In the genomic region with DNA sequence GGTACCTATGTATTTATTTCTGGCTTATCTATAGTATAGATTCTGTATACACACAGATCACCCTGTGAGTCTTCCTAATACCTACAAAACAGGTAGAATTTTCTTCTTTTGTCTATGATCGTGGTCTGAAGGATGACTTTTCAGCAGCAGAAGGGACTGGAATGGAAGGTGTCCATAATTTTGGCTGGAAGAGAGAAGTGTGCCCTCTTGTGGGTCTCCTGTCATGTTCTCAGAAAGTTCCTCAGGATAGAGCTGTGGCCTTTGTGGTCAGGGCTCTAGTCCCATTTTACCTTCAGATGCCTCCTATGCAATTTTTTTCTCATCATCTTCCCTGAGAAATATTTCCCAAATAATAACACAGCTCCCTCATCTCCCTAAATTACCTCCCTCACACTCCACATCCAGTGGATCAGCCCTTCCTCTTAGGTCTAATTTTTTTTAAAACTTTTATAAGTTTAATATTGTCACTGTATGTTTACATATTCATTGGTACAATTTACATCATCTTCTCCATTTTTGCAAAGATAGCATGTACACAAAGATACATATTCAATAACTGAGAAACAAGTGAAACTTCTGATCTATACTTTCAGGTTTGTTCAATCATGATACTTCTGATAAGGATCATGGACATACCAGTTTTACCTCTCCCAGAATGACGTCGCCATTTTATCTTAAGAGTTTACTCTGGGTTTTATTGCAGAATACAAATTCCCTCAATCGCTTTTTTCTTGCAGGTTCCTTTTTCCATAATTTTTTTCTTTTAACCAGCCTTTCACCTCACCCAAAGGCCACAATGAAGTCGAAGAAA, we compare ENCODE assay signal across 8 cellular contexts.
DNase-seq lines count a peak whose midpoint lies in the region; ATAC-seq, FAIRE-seq and TF ChIP-seq lines count a peak whose summit lies in the region.

No MANE protein-coding gene starts in this region.

- no peak for FAIRE-seq in GM12891 (lab: Jason Lieb, UNC)

- no TSS peak for BruUV-seq in PC-3 (replicated peaks; lab: Mats Ljungman, UMichigan)

- H3K27me3 ChIP-seq in PC-3 (ENCODE audit: low read length) (no peaks in the 10 kb centered on the region), spleen (replicated peaks in 1 of 7) (no peaks in the 10 kb centered on the region)

- DNase-seq in AG04449 (ENCODE audit: low read depth, low spot score) (no peak), GM12865 (ENCODE audit: low read depth) (no peak), PC-3 (peak; percentile 85), fibroblast of the aortic adventitia (ENCODE audit: low read depth) (peak; percentile 54), type B pancreatic cell (ENCODE audit: extremely low spot score, unreplicated experiment) (no peak), spleen (no peak), GM12891 (ENCODE audit: insufficient read length, low spot score) (no peak)

- CTCF ChIA-PET in AG04449 (lab: Yijun Ruan, JAX) (interaction anchor here (0.7 to 9.4 kb wide), 19 partner anchors 9 to 467 kb away, joined by 3 to 166 read pairs (median 4); no protein-coding TSS in a partner anchor), PC-3 (lab: Charles Lee) (interaction anchor here (0.5 to 1.8 kb wide), 13 partner anchors 12 to 467 kb away, joined by 3 to 9 read pairs (median 3); no protein-coding TSS in a partner anchor)

- TF ChIP-seq POLR2A in spleen (IDR thresholded peaks at IDR 0.05) (no peak), GM12891 (IDR thresholded peaks at IDR 0.05; ENCODE audit: low read depth, low read length) (no peak)

- H3K4me3 Mint-ChIP-seq in type B pancreatic cell, result peak overlapping the region; percentile 9

- POLR2A ChIA-PET in AG04449 (lab: Yijun Ruan, JAX) (no interaction called here), PC-3 (lab: Charles Lee; ENCODE audit: unreplicated experiment) (interaction anchor here (0.7 kb wide), 1 partner anchor 22 kb away, joined by 4 read pairs; no protein-coding TSS in a partner anchor)

- 74 to 82% (median 80%) methylated on average over 5 of the region's 5 CpGs for WGBS in spleen, 5 donors

- H2AFZ ChIP-seq in PC-3 (ENCODE audit: low read length), result peak overlapping the region; percentile 21

- ATAC-seq in PC-3 (no peak), GM21576 (IDR thresholded peaks at IDR 0.05; ENCODE audit: unreplicated experiment) (no peak)

- H3K36me3 ChIP-seq in PC-3 (ENCODE audit: low read depth, low read length) (no peaks in the 10 kb centered on the region), spleen (no peaks in the 10 kb centered on the region)

- no peaks in the 10 kb centered on the region for H3K9me2 ChIP-seq in PC-3 (replicated peaks; ENCODE audit: low read length)

- peaks cover 8% of the 10 kb centered on the region for H3K4me1 Mint-ChIP-seq in type B pancreatic cell (ENCODE audit: unreplicated experiment)

- H3K27me3 Mint-ChIP-seq in type B pancreatic cell, result no peaks in the 10 kb centered on the region

- H3K27ac ChIP-seq in PC-3 (ENCODE audit: low read length) (peak overlapping the region; percentile 46), spleen (no peak overlapping the region)

- H3K4me2 ChIP-seq in PC-3 (ENCODE audit: low read length), result peak overlapping the region; percentile 19

- H3K4me3 ChIP-seq in AG04449 (ENCODE audit: low read depth, low read length) (no peak overlapping the region), GM12865 (ENCODE audit: low read depth, low read length) (no peak overlapping the region), PC-3 (ENCODE audit: low read length) (no peak overlapping the region), fibroblast of the aortic adventitia (ENCODE audit: low read depth, low read length) (no peak overlapping the region), spleen (no peak overlapping the region)

- H4K20me1 ChIP-seq in PC-3 (ENCODE audit: low read length), result no peaks in the 10 kb centered on the region

- H3K9ac ChIP-seq in PC-3 (ENCODE audit: low read length), result peak overlapping the region; percentile 12; the same call in 1 of the 2 replicates

- TF ChIP-seq CTCF in AG04449 (IDR thresholded peaks at IDR 0.05; ENCODE audit: insufficient read depth, low read length, missing control alignments), result peak; percentile 51
- peak; percentile 3 for TF ChIP-seq CTCF in GM12865 (IDR thresholded peaks at IDR 0.05; ENCODE audit: insufficient read depth, low read depth, low read length, missing control alignments)
- TF ChIP-seq CTCF in PC-3 (conservative IDR thresholded peaks at IDR 0.05; ENCODE audit: low read depth, low read length), result peak; percentile 95
- TF ChIP-seq CTCF in fibroblast of the aortic adventitia (IDR thresholded peaks at IDR 0.05; ENCODE audit: insufficient read depth, low read length), result peak; percentile 42
- peak; percentile 65 for TF ChIP-seq CTCF in type B pancreatic cell (conservative IDR thresholded peaks at IDR 0.05)
- TF ChIP-seq CTCF in spleen (IDR thresholded peaks at IDR 0.05 in 8 of 11, conservative IDR thresholded peaks at IDR 0.05 in 3 of 11), result peak in 3 of 11 experiments; percentile 11 to 27 (median 27)

- intact Hi-C loops in PC-3 (cut with micrococcal nuclease), result loop anchor here (1.0 kb wide), 2 partner anchors 417 to 467 kb away; no protein-coding TSS in a partner anchor
- intact Hi-C loops in spleen (cut with DNase I; ENCODE audit: low total_unique reads), result no loop called here

- no peaks in the 10 kb centered on the region for H3K9me3 Mint-ChIP-seq in type B pancreatic cell

- H3K4me1 ChIP-seq in PC-3 (ENCODE audit: insufficient read depth, low read length), result peaks cover 38% of the 10 kb centered on the region
- peaks cover 0 to 30% (median 19%) of the 10 kb centered on the region in 6 donors for H3K4me1 ChIP-seq in spleen

- H3K27ac Mint-ChIP-seq in type B pancreatic cell, result peak overlapping the region; percentile 75

- H3K9me3 ChIP-seq in PC-3 (ENCODE audit: low read length), result no peaks in the 10 kb centered on the region
- H3K9me3 ChIP-seq in spleen, result no peaks in the 10 kb centered on the region

- H3K36me3 Mint-ChIP-seq in type B pancreatic cell, result no peaks in the 10 kb centered on the region

- H3K79me2 ChIP-seq in PC-3 (ENCODE audit: low read length), result no peaks in the 10 kb centered on the region

- H3F3A ChIP-seq in PC-3 (ENCODE audit: low read length, unreplicated experiment), result peaks cover 3% of the 10 kb centered on the region

TF ChIP-seq in GM12891, 5 proteins besides CTCF, POLR2A, EP300 and RAD21:
- TF ChIP-seq SPI1 (IDR thresholded peaks at IDR 0.05; ENCODE audit: low read depth, low read length) (no peak), TAF1 (IDR thresholded peaks at IDR 0.05; ENCODE audit: low read depth, low read length) (no peak), POLR2AphosphoS5 (IDR thresholded peaks at IDR 0.05; ENCODE audit: low read depth, low read length) (no peak)

Comparison
In these comparisons a context has a peak if more than half of its experiments do, and no peak if none do; other contexts are left out.
1. DNase-seq: peak in PC-3 (single experiment) and fibroblast of the aortic adventitia (single experiment); none in AG04449 (single experiment), GM12865 (single experiment), type B pancreatic cell (single experiment), spleen (single experiment) and GM12891 (single experiment).